Comparison of ENCODE assay signal across 8 cellular contexts in the genomic region with DNA sequence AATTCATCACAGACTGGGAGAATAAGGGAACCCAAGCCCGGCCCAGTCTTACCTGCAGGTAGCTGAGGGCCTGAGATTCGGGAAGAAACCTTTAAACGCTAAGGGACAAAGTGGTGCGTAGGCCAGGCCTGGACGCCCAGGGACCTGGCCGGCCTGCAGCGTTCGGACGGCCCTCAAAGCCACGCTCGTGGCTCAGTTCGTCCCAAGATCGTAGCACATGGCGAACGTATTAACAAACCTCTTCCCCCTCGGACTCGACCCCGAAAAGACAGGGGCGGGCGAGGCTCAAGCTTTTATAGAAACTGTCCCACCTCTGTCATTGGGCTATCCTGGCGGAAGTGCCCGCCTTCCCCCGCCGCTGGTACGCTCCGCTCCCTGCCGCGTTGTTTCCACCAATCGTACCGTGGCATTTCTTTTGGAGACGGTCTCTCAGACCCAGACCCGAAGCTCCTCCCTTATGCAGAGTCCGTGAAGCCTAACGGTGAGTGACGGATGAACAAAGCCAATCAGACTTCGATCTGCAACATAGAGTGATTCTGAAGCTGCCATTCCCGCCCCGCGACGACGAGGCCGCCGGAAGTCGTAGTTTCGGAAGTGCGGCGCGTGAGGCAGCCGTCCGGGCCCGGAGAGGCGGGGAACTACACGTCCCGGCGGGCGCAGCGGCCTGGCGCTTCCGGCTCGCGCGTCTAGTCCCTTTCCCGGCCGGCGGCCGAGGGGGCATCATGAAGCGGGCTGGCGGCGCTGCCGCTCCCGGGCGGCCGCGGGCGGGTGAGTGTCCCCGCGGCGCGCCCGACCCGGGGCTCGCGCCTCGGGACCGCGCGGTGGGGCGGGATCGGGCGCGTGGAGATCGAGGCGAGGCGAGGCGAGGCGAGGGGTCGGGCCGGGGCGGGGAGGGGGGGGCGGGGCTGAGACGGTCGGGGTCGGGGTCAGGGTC. TPM values are rescaled to one million over a fixed set of nuclear protein-coding genes. Genes with fewer than 3 reads are reported as not detected.
DNase-seq lines count a peak whose midpoint lies in the region; ATAC-seq and TF ChIP-seq lines count a peak whose summit lies in the region.

A gene (plus strand): TSS at position 692 of the 934 bp plus-strand sequence. CDS start 8,139 bp downstream, outside the sequence.

- peaks cover 0 to 45% (median 9%) of the 10 kb centered on the region in 6 donors for H3K36me3 ChIP-seq in spleen

- peaks cover 49% of the 10 kb centered on the region for H3K4me1 Mint-ChIP-seq in central memory CD8-positive, alpha-beta T cell

- H3K27ac ChIP-seq in spleen = peak within 1 kb of the TSS; percentile 55 to 95 (median 88)

- TF ChIP-seq POLR2A in spleen (IDR thresholded peaks at IDR 0.05) = peak; percentile 96 to 98 (median 98)

- intact Hi-C loops in spleen (cut with DNase I; ENCODE audit: low total_unique reads) = no loop called here

- H3K27ac Mint-ChIP-seq in central memory CD8-positive, alpha-beta T cell (ENCODE audit: low read depth) = peak within 1 kb of the TSS; percentile 79

- peaks cover 50 to 92% (median 87%) of the 10 kb centered on the region in 6 donors for H3K4me1 ChIP-seq in spleen

- H3K36me3 Mint-ChIP-seq in central memory CD8-positive, alpha-beta T cell (ENCODE audit: insufficient read depth) = peaks cover 9% of the 10 kb centered on the region

- H3K9me3 Mint-ChIP-seq in central memory CD8-positive, alpha-beta T cell = no peaks in the 10 kb centered on the region

- peak; percentile 88 for ATAC-seq in GM19025 (IDR thresholded peaks at IDR 0.05; ENCODE audit: low read depth, unreplicated experiment)
- ATAC-seq in HG03342 (IDR thresholded peaks at IDR 0.05; ENCODE audit: unreplicated experiment) = peak; percentile 82
- peak; percentile 96 for ATAC-seq in central memory CD8-positive, alpha-beta T cell (replicated peaks; ENCODE audit: extremely low read depth, poor library complexity, severe bottlenecking)

- DNase-seq in AG09309 (ENCODE audit: low read depth) (peak; percentile 100), NCI-H446 (lab: John Stamatoyannopoulos, UW) (peak; percentile 98 to 99), inferior parietal cortex (ENCODE audit: extremely low spot score) (peak; percentile 100), spleen (peak; percentile 99)
- peak; percentile 96 for DNase-seq in activated CD4-positive, CD25-positive, alpha-beta regulatory T cell treated with anti-CD3 and anti-CD28 coated beads, Interleukin-2, amount 50 U/mL, for 16 hours (ENCODE audit: low read depth, low spot score)
- peak; percentile 91 to 98 for DNase-seq in central memory CD8-positive, alpha-beta T cell (ENCODE audit: low spot score in 2 of 2)

- peak within 1 kb of the TSS; percentile 79 for H3K4me3 Mint-ChIP-seq in central memory CD8-positive, alpha-beta T cell

- WGBS in spleen, 5 donors = 0 to 1% (median 0%) methylated on average over 34 to 100 of the region's 103 CpGs

- H3K27me3 Mint-ChIP-seq in central memory CD8-positive, alpha-beta T cell = no peaks in the 10 kb centered on the region

- H3K27me3 ChIP-seq in spleen (replicated peaks in 1 of 7) = no peaks in the 10 kb centered on the region

- no peak for TF ChIP-seq CTCF in AG09309 (IDR thresholded peaks at IDR 0.05; ENCODE audit: control insufficient read depth, insufficient read depth, low read depth, low read length, missing control alignments)
- peak in 5 of 11 experiments; percentile 14 to 63 (median 43) for TF ChIP-seq CTCF in spleen (IDR thresholded peaks at IDR 0.05 in 8 of 11, conservative IDR thresholded peaks at IDR 0.05 in 3 of 11)

- H3K9me3 ChIP-seq in spleen = no peaks in the 10 kb centered on the region

- H3K4me3 ChIP-seq in AG09309 (ENCODE audit: control insufficient read depth, low read depth, low read length) (peak within 1 kb of the TSS; percentile 87), spleen (peak within 1 kb of the TSS; percentile 66 to 91 (median 84))

RNA-seq across cellular contexts. Expression of the gene that starts here (rescaled TPM):
- total RNA-seq in spleen = 10 to 100 TPM; 41.5 to 63.9 (median 50.9) TPM
- polyA plus RNA-seq in spleen = 10 to 100 TPM; 22.0 to 37.6 (median 23.3) TPM

Comparison
In these comparisons a context has a peak if more than half of its experiments do, and no peak if none do; other contexts are left out.
1. Peak in every context shown above with its lines: DNase-seq, ATAC-seq, H3K4me3 ChIP-seq and H3K27ac ChIP-seq.